Comparison of ENCODE assay signal across 12 cellular contexts in genomic region chr6:39881851-39882566, GRCh38.
DNase-seq lines count a peak whose midpoint lies in the region; ATAC-seq and TF ChIP-seq lines count a peak whose summit lies in the region.
"Had no signal": no experiment of that assay in that cellular context is flagged by ENCODE, and none has a peak within 500 bp of the region (broad histone marks: within the 10 kb centered on the region; RNA-seq: fewer than 3 reads in every experiment).

No MANE protein-coding gene starts in this region.

- no peaks in the 10 kb centered on the region for H3K9me3 ChIP-seq in subcutaneous abdominal adipose tissue (ENCODE audit: control insufficient read depth in 5 of 5, low read length in 5 of 5)

- ATAC-seq in HG03108 (IDR thresholded peaks at IDR 0.05; ENCODE audit: unreplicated experiment), result no peak
- no peak for ATAC-seq in HG03342 (IDR thresholded peaks at IDR 0.05; ENCODE audit: unreplicated experiment)
- no peak for ATAC-seq in HG03139 (IDR thresholded peaks at IDR 0.05; ENCODE audit: unreplicated experiment)
- ATAC-seq: activated CD4-positive, alpha-beta T cell treated with anti-CD3 and anti-CD28 coated beads for 36 hours had no signal

- no peaks in the 10 kb centered on the region for H3K27me3 ChIP-seq in layer of hippocampus (ENCODE audit: control insufficient read depth, insufficient read depth, low read length)
- H3K27me3 ChIP-seq in subcutaneous abdominal adipose tissue (ENCODE audit: control insufficient read depth in 5 of 5, insufficient read depth in 4 of 5, low read length in 5 of 5), result peaks cover 0 to 7% (median 0%) of the 10 kb centered on the region in 5 donors

- H3K36me3 ChIP-seq in subcutaneous abdominal adipose tissue (ENCODE audit: control insufficient read depth in 5 of 5, insufficient read depth in 5 of 5, low read length in 5 of 5), result peaks cover 0 to 38% (median 19%) of the 10 kb centered on the region in 5 donors

- no peak for TF ChIP-seq CTCF in cardiac fibroblast (IDR thresholded peaks at IDR 0.05; ENCODE audit: low read depth, low read length)

- peaks cover 11 to 28% (median 21%) of the 10 kb centered on the region in 5 donors for H3K4me1 ChIP-seq in subcutaneous abdominal adipose tissue (ENCODE audit: control insufficient read depth in 5 of 5, insufficient read depth in 5 of 5, low read length in 5 of 5)

- peak overlapping the region in 1 of 5 donors; percentile 84 for H3K9ac ChIP-seq in subcutaneous abdominal adipose tissue (ENCODE audit: low read length in 5 of 5)

- peak; percentile 39 for DNase-seq in GOT3 (lab: John Stamatoyannopoulos, UW)
- peak; percentile 92 to 93 for DNase-seq in cardiac fibroblast (ENCODE audit: low read depth in 2 of 2)
- DNase-seq in activated T-cell treated with anti-CD3 and anti-CD28 coated beads, Interleukin-2, amount 50 U/mL, for 1 hour, result no peak
- DNase-seq: activated CD4-positive, alpha-beta T cell treated with anti-CD3 and anti-CD28 coated beads for 36 hours; activated naive CD4-positive, alpha-beta T cell treated with Interleukin-2 at 50 U/mL for 16 hours; mesendoderm; NCI-H1930 had no signal

- H3K4me3 ChIP-seq in cardiac fibroblast (replicated peaks in 1 of 2; ENCODE audit: low read depth in 2 of 2, low read length in 2 of 2) (no peak overlapping the region), subcutaneous abdominal adipose tissue (ENCODE audit: low read depth in 1 of 5, low read length in 5 of 5) (peak overlapping the region in 1 of 5 donors; percentile 44)

- peak overlapping the region; percentile 72 for H3K27ac ChIP-seq in layer of hippocampus (ENCODE audit: low read depth, low read length)
- peak overlapping the region; percentile 72 for H3K27ac ChIP-seq in subcutaneous abdominal adipose tissue (ENCODE audit: low read depth, low read length)
